Comparison of ENCODE assay signal across 5 cellular contexts in genomic region chr9:33515342-33515995, GRCh38. TPM values are rescaled to one million over a fixed set of nuclear protein-coding genes. Genes with fewer than 3 reads are reported as not detected.
"Had no signal": no experiment of that assay in that cellular context is flagged by ENCODE, and none has a peak within 500 bp of the region (broad histone marks: within the 10 kb centered on the region; RNA-seq: fewer than 3 reads in every experiment).

No MANE protein-coding gene starts in this region.

RNA-seq across cellular contexts. Expression of gene ANKRD18B, which starts 8.6 kb away (rescaled TPM):
- total RNA-seq: activated CD8-positive, alpha-beta T cell treated with anti-CD3 and anti-CD28 coated beads, Interleukin-2, amount 10 ng/mL, durations not matched to agents 7 days and 5 days; frontal cortex; thoracic aorta had no signal
- polyA plus RNA-seq: immature natural killer cell; naive thymus-derived CD8-positive, alpha-beta T cell had no signal
